ENCODE assay signal across 8 cellular contexts in genomic region chr1:151327903-151328674, GRCh38. TPM values are rescaled to one million over a fixed set of nuclear protein-coding genes. Genes with fewer than 3 reads are reported as not detected.
DNase-seq lines count a peak whose midpoint lies in the region; ATAC-seq, FAIRE-seq and TF ChIP-seq lines count a peak whose summit lies in the region.

No MANE protein-coding gene starts in this region.

- H2AK5ac ChIP-seq in trophoblast cell (ENCODE audit: low read length) = peak overlapping the region; percentile 2

- no peaks in the 10 kb centered on the region for H3K36me3 Mint-ChIP-seq in glutamatergic neuron (ENCODE audit: unreplicated experiment)

- peak overlapping the region; percentile 93 for H2AFZ ChIP-seq in trophoblast cell (ENCODE audit: insufficient read depth, low read length, poor library complexity)

- H4K12ac ChIP-seq in trophoblast cell (ENCODE audit: low read depth, low read length) = peak overlapping the region; percentile 54

- peak; percentile 12 for ATAC-seq in HG03097 (IDR thresholded peaks at IDR 0.05; ENCODE audit: low FRiP score, unreplicated experiment)
- no peak for ATAC-seq in HG02798 (IDR thresholded peaks at IDR 0.05; ENCODE audit: poor library complexity, unreplicated experiment)

- peak overlapping the region; percentile 61 for H2BK120ac ChIP-seq in trophoblast cell (ENCODE audit: insufficient read depth, low read length, poor library complexity)

- no peak for FAIRE-seq in RCC 7860 (lab: Jason Lieb, UNC)

- peak overlapping the region; percentile 51 for H3K4me3 ChIP-seq in trophoblast cell (ENCODE audit: low read depth, low read length)

- peaks cover 11% of the 10 kb centered on the region for H3K79me1 ChIP-seq in trophoblast cell (ENCODE audit: low read length)

- H3K27ac Mint-ChIP-seq in glutamatergic neuron (ENCODE audit: unreplicated experiment) = peak overlapping the region; percentile 93

- H3K27me3 ChIP-seq in trophoblast cell (ENCODE audit: insufficient read depth, low read length) = no peaks in the 10 kb centered on the region

- H3K4ac ChIP-seq in trophoblast cell (ENCODE audit: low read depth, low read length) = peak overlapping the region; percentile 48

- no peak overlapping the region for H2BK5ac ChIP-seq in trophoblast cell (ENCODE audit: low read depth, low read length, poor library complexity)

- H3K4me3 Mint-ChIP-seq in glutamatergic neuron (ENCODE audit: unreplicated experiment) = peak overlapping the region; percentile 99

- peaks cover 9% of the 10 kb centered on the region for H3K27me3 Mint-ChIP-seq in glutamatergic neuron (ENCODE audit: unreplicated experiment)

- H3K9ac ChIP-seq in trophoblast cell (ENCODE audit: low read length) = no peak overlapping the region

- peak overlapping the region; percentile 88 for H4K8ac ChIP-seq in trophoblast cell (ENCODE audit: low read depth, low read length)

- DNase-seq in NCI-H2107 (lab: John Stamatoyannopoulos, UW) = peak; percentile 57
- no peak for DNase-seq in NCI-H2107 treated with DMSO at 0.1 percent for 48 hours (lab: John Stamatoyannopoulos, UW; ENCODE audit: unreplicated experiment)
- peak; percentile 17 to 25 for DNase-seq in activated CD4-positive, alpha-beta T cell treated with anti-CD3 and anti-CD28 coated beads, Interleukin-2, amount 50 U/mL, for 48 hours
- DNase-seq in glutamatergic neuron = peak; percentile 56
- DNase-seq in trophoblast cell = peak in 1 of 2 donors; percentile 43
- no peak for DNase-seq in RCC 7860 (ENCODE audit: low spot score)

- TF ChIP-seq CTCF in glutamatergic neuron (IDR thresholded peaks at IDR 0.05; ENCODE audit: partially characterized antibody, unreplicated experiment) = no peak

- peaks cover 7% of the 10 kb centered on the region for H3K79me2 ChIP-seq in trophoblast cell (ENCODE audit: control insufficient read depth, insufficient read depth, low read length, poor library complexity)

- no peak overlapping the region for H2BK12ac ChIP-seq in trophoblast cell (ENCODE audit: low read length)

- H3K27ac ChIP-seq in trophoblast cell (ENCODE audit: low read depth, low read length) = peak overlapping the region; percentile 13

- peaks cover 25% of the 10 kb centered on the region for H3K4me1 Mint-ChIP-seq in glutamatergic neuron (ENCODE audit: low read depth, unreplicated experiment)

- H3K14ac ChIP-seq in trophoblast cell (ENCODE audit: low read length) = peak overlapping the region; percentile 57

- no peak overlapping the region for H3K23ac ChIP-seq in trophoblast cell (ENCODE audit: low read length)

- peaks cover 2% of the 10 kb centered on the region for H3K9me3 ChIP-seq in trophoblast cell (ENCODE audit: insufficient read depth, low read depth, low read length)

- H3K18ac ChIP-seq in trophoblast cell (ENCODE audit: low read length) = no peak overlapping the region

- H3K9me3 Mint-ChIP-seq in glutamatergic neuron (ENCODE audit: unreplicated experiment) = peaks cover 5% of the 10 kb centered on the region

- peak overlapping the region; percentile 91 for H3K4me2 ChIP-seq in trophoblast cell (ENCODE audit: low read length)

- peak overlapping the region; percentile 29 for H4K91ac ChIP-seq in trophoblast cell (ENCODE audit: low read depth, low read length)

- peaks cover 10 to 18% of the 10 kb centered on the region in 2 experiments for H3K4me1 ChIP-seq in trophoblast cell (ENCODE audit: control insufficient read depth in 1 of 2, insufficient read depth in 2 of 2, low read length in 2 of 2)

- peaks cover 7 to 8% of the 10 kb centered on the region in 2 experiments for H3K36me3 ChIP-seq in trophoblast cell (ENCODE audit: control insufficient read depth in 1 of 2, insufficient read depth in 2 of 2, low read length in 2 of 2)

- no CpG with 5 or more reads among the region's 34 CpGs for whole genome bisulfite sequencing in trophoblast cell (ENCODE audit: extremely low coverage, insufficient coverage, insufficient read length)

RNA-seq across cellular contexts. Expression of gene PI4KB, which starts 0.9 kb away (rescaled TPM):
- 68.7 TPM for total RNA-seq in glutamatergic neuron (ENCODE audit: unreplicated experiment)
- 32.5 and 35.5 TPM in 2 replicates for polyA plus RNA-seq in trophoblast cell (2013)

RNA-seq across cellular contexts. Expression of gene RFX5, which starts 19.0 kb away (rescaled TPM):
- total RNA-seq in glutamatergic neuron (ENCODE audit: unreplicated experiment) = 64.4 TPM
- polyA plus RNA-seq in trophoblast cell (2013) = 21.0 and 23.2 TPM in 2 replicates

RNA-seq across cellular contexts. Expression of gene SELENBP1, which starts 44.4 kb away (rescaled TPM):
- total RNA-seq in glutamatergic neuron (ENCODE audit: unreplicated experiment) = 2.9 TPM
- polyA plus RNA-seq in trophoblast cell (2013) = 5.4 and 5.9 TPM in 2 replicates

RNA-seq across cellular contexts. Expression of gene ZNF687, which starts 46.0 kb away (rescaled TPM):
- total RNA-seq in glutamatergic neuron (ENCODE audit: unreplicated experiment) = 34.4 TPM
- 17.2 and 18.9 TPM in 2 replicates for polyA plus RNA-seq in trophoblast cell (2013)

Comparison
In these comparisons a context has a peak if more than half of its experiments do, and no peak if none do; other contexts are left out.
1. DNase-seq: peak in NCI-H2107 (single experiment), activated CD4-positive, alpha-beta T cell treated with anti-CD3 and anti-CD28 coated beads, Interleukin-2, amount 50 U/mL, for 48 hours (2 of 2) and glutamatergic neuron (single experiment); none in NCI-H2107 treated with DMSO at 0.1 percent for 48 hours (single experiment) and RCC 7860 (single experiment).